In the genomic region with DNA sequence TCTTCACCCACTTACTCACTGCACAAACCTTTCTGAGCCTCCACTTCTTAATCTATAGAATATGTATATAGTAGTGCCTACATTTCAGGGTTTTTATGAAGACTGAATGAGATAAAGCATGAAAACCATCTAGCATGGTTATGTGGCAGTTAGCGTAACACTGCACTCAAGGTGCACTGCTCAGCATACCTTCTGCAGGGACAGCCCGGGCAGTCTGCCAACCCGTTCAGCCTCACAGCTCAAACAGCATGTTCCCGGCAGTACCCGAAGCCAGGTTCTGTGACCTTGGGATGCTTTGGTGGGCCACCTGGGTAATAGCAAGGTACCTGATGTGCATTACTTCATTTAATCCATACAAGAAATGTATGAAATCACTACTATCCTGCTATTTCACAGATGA, we compare ENCODE assay signal across 24 cellular contexts.
DNase-seq lines count a peak whose midpoint lies in the region; ATAC-seq and TF ChIP-seq lines count a peak whose summit lies in the region.
"Had no signal": no experiment of that assay in that cellular context is flagged by ENCODE, and none has a peak within 500 bp of the region (broad histone marks: within the 10 kb centered on the region; RNA-seq: fewer than 3 reads in every experiment).

No MANE protein-coding gene starts in this region.

- no peaks in the 10 kb centered on the region for H3K27me3 Mint-ChIP-seq in endodermal cell (ENCODE audit: insufficient read depth)
- H3K27me3 Mint-ChIP-seq: activated CD4-positive, alpha-beta memory T cell treated with anti-CD3 and anti-CD28 coated beads for 36 hours; activated T-helper 17 cell treated with anti-CD3 and anti-CD28 coated beads, Interleukin-2, amount 50 U/mL, for 72 hours; CD4-positive, alpha-beta T cell; progenitor cell of endocrine pancreas had no signal

- H3K4me1 Mint-ChIP-seq in endodermal cell = no peaks in the 10 kb centered on the region
- H3K4me1 Mint-ChIP-seq: activated T-helper 17 cell treated with anti-CD3 and anti-CD28 coated beads, Interleukin-2, amount 50 U/mL, for 72 hours had no signal

- ATAC-seq in GM21825 (IDR thresholded peaks at IDR 0.05; ENCODE audit: unreplicated experiment) = no peak
- ATAC-seq: activated T-helper 17 cell treated with anti-CD3 and anti-CD28 coated beads, Interleukin-2, amount 50 U/mL, for 72 hours; foreskin keratinocyte had no signal

- H3K9ac ChIP-seq in endodermal cell (ENCODE audit: extremely low read depth, low read length, poor library complexity, severe bottlenecking) = no peak overlapping the region

- WGBS in endodermal cell (ENCODE audit: insufficient coverage in 1 of 2, insufficient read length in 1 of 2), 2 experiments = 93% methylated on average over 5 of the region's 5 CpGs; no CpG with 5 or more reads in 1 of the 2 experiments

- no peaks in the 10 kb centered on the region for H3K36me3 ChIP-seq in endodermal cell (ENCODE audit: control insufficient read depth, insufficient read depth, low read length)
- H3K36me3 ChIP-seq: left ventricle myocardium inferior, transverse colon had no signal

- H3K27ac Mint-ChIP-seq in endodermal cell = no peak overlapping the region
- H3K27ac Mint-ChIP-seq: activated CD4-positive, alpha-beta memory T cell treated with anti-CD3 and anti-CD28 coated beads for 36 hours; activated T-helper 17 cell treated with anti-CD3 and anti-CD28 coated beads, Interleukin-2, amount 50 U/mL, for 72 hours; CD4-positive, alpha-beta T cell; progenitor cell of endocrine pancreas had no signal

- H3K27me3 ChIP-seq in endodermal cell (ENCODE audit: control insufficient read depth, insufficient read depth, low read length, poor library complexity, severe bottlenecking) = no peaks in the 10 kb centered on the region
- H3K27me3 ChIP-seq: esophagus muscularis mucosa, foreskin keratinocyte, neutrophil, transverse colon had no signal

- H3K9me3 Mint-ChIP-seq in endodermal cell = peaks cover 29% of the 10 kb centered on the region
- H3K9me3 Mint-ChIP-seq: activated CD4-positive, alpha-beta memory T cell treated with anti-CD3 and anti-CD28 coated beads for 36 hours; activated T-helper 17 cell treated with anti-CD3 and anti-CD28 coated beads, Interleukin-2, amount 50 U/mL, for 72 hours; CD4-positive, alpha-beta T cell had no signal

- TF ChIP-seq CTCF in choroid plexus epithelial cell (conservative IDR thresholded peaks at IDR 0.05; ENCODE audit: low read depth, low read length) (no peak), endodermal cell (conservative IDR thresholded peaks at IDR 0.05) (no peak)

- H3K9me3 ChIP-seq in endodermal cell (ENCODE audit: control insufficient read depth, low read length) = no peaks in the 10 kb centered on the region
- H3K9me3 ChIP-seq: esophagus muscularis mucosa, left ventricle myocardium inferior, neutrophil, transverse colon had no signal

- H3K4me1 ChIP-seq in endodermal cell (ENCODE audit: control insufficient read depth, insufficient read depth, low read length) = no peaks in the 10 kb centered on the region
- H3K4me1 ChIP-seq: esophagus muscularis mucosa, foreskin keratinocyte, left ventricle myocardium inferior, transverse colon had no signal

- no peaks in the 10 kb centered on the region for H3K36me3 Mint-ChIP-seq in endodermal cell (ENCODE audit: low read depth)

- H3K4me3 ChIP-seq in choroid plexus epithelial cell (ENCODE audit: low read depth, low read length) = no peak overlapping the region
- no peak overlapping the region for H3K4me3 ChIP-seq in endodermal cell (ENCODE audit: low read length)
- H3K4me3 ChIP-seq: esophagus muscularis mucosa, left ventricle myocardium inferior, transverse colon had no signal

- peak; percentile 11 for DNase-seq in NCI-H2171 treated with DMSO at 0.1 percent for 48 hours (lab: John Stamatoyannopoulos, UW)
- DNase-seq in NCI-H2171 (lab: John Stamatoyannopoulos, UW) = no peak
- peak; percentile 78 for DNase-seq in NCI-H1694 treated with DMSO at 0.1 percent for 48 hours (lab: John Stamatoyannopoulos, UW)
- peak; percentile 17 for DNase-seq in choroid plexus epithelial cell (ENCODE audit: low read depth)
- DNase-seq in renal cortical epithelial cell (ENCODE audit: low read depth) = peak; percentile 42
- DNase-seq in endodermal cell = no peak
- no peak for DNase-seq in NCI-H2081 treated with DMSO at 0.1 percent for 48 hours (lab: John Stamatoyannopoulos, UW)
- DNase-seq: activated CD4-positive, alpha-beta memory T cell treated with anti-CD3 and anti-CD28 coated beads for 36 hours; activated CD8-positive, alpha-beta memory T cell treated with anti-CD3 and anti-CD28 coated beads, Interleukin-2, amount 50 U/mL, for 4 hours; activated naive CD4-positive, alpha-beta T cell treated with anti-CD3 and anti-CD28 coated beads, Interleukin-2, amount 50 U/mL, for 16 hours; anterior cingulate cortex; CD4-positive, alpha-beta T cell; cortex of kidney; foreskin keratinocyte; IMR-90; left ventricle myocardium inferior; NCI-H524 treated with DMSO at 0.1 percent for 48 hours; RPMI8226; transverse colon had no signal

- no peak overlapping the region for H3K27ac ChIP-seq in endodermal cell (ENCODE audit: low read depth, low read length)
- H3K27ac ChIP-seq: foreskin keratinocyte, left ventricle myocardium inferior, neutrophil, transverse colon had no signal

- no peak overlapping the region for H3K4me3 Mint-ChIP-seq in endodermal cell
- H3K4me3 Mint-ChIP-seq: activated CD4-positive, alpha-beta memory T cell treated with anti-CD3 and anti-CD28 coated beads for 36 hours; activated T-helper 17 cell treated with anti-CD3 and anti-CD28 coated beads, Interleukin-2, amount 50 U/mL, for 72 hours; CD4-positive, alpha-beta T cell had no signal

Comparison
In these comparisons a context has a peak if more than half of its experiments do, and no peak if none do; other contexts are left out.
1. DNase-seq: peak in NCI-H2171 treated with DMSO at 0.1 percent for 48 hours (single experiment), NCI-H1694 treated with DMSO at 0.1 percent for 48 hours (single experiment), choroid plexus epithelial cell (single experiment) and renal cortical epithelial cell (single experiment); none in NCI-H2171 (single experiment), endodermal cell (single experiment) and NCI-H2081 treated with DMSO at 0.1 percent for 48 hours (single experiment).